ENCODE assay signal across 25 cellular contexts in the genomic region with DNA sequence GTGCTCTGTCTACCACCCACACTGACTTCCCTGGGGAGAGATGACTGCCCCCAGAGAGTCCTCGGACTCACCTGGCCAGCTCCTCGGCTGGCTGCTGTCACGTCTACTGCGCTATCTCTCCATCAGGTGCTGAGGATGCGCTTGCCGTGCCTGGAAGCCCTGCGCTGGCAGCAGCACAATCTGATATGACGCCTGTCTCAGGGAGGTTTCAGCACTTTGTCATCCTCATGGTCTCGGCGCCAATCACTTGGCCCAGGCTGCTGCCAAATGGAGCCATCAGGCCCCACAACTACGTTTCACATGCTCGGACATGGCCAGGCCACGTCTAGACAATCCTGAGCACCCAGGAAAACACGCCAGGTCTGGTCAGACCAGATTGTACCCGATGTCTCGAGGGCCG. TPM values are rescaled to one million over a fixed set of nuclear protein-coding genes. Genes with fewer than 3 reads are reported as not detected.
"Had no signal": no experiment of that assay in that cellular context is flagged by ENCODE, and none has a peak within 500 bp of the region (broad histone marks: within the 10 kb centered on the region; RNA-seq: fewer than 3 reads in every experiment).

No MANE protein-coding gene starts in this region.

- H3K27me3 ChIP-seq: adrenal gland, cardiac muscle cell had no signal

- H3K27ac ChIP-seq: adrenal gland, cardiac muscle cell, psoas muscle, skin epidermis, suprapubic skin had no signal

- ATAC-seq: activated naive CD4-positive, alpha-beta T cell treated with anti-CD3 and anti-CD28 coated beads, Interleukin-2, amount 50 U/mL, for 72 hours; right cardiac atrium; stimulated activated naive CD8-positive, alpha-beta T cell treated with anti-CD3 and anti-CD28 coated beads, Interleukin-15, amount 100 ng/mL, for 72 hours had no signal

- H3K9me3 ChIP-seq: adrenal gland, psoas muscle, suprapubic skin had no signal

- H3K36me3 ChIP-seq: adrenal gland, cardiac muscle cell, suprapubic skin had no signal

- DNase-seq: activated CD4-positive, alpha-beta memory T cell treated with anti-CD3 and anti-CD28 coated beads for 36 hours; activated gamma-delta T cell treated with Interleukin-2 at 50 U/mL for 16 hours; activated T-cell treated with anti-CD3 and anti-CD28 coated beads for 4 hours; adrenal gland; effector memory CD4-positive, alpha-beta T cell; foreskin fibroblast; glutamatergic neuron; hippocampal formation; islet precursor cell; nephron progenitor cell; psoas muscle; right cardiac atrium; stimulated activated CD4-positive, alpha-beta T cell treated with anti-CD3 and anti-CD28 coated beads, Interleukin-15, amount 100 ng/mL, for 24 hours; stimulated activated CD4-positive, alpha-beta T cell treated with anti-CD3 and anti-CD28 coated beads, Interleukin-2, amount 100 ng/mL, for 48 hours; stimulated activated naive CD8-positive, alpha-beta T cell treated with anti-CD3 and anti-CD28 coated beads, Interleukin-15, amount 100 ng/mL, for 72 hours; SW 1271; T-helper 2 cell had no signal

- H3K27ac Mint-ChIP-seq: activated CD4-positive, alpha-beta memory T cell treated with anti-CD3 and anti-CD28 coated beads for 36 hours; activated naive CD4-positive, alpha-beta T cell treated with anti-CD3 and anti-CD28 coated beads, Interleukin-2, amount 50 U/mL, for 72 hours; activated T-helper 1 cell treated with anti-CD3 and anti-CD28 coated beads, Interleukin-12 subunit alpha, Interleukin-12 subunit beta, Interleukin-2, Interleukin-4 antibody, amounts not matched to agents 30 ng/mL and 10 ng/mL and 1 ng/mL, durations not matched to agents 14 hours and 24 hours and 36 hours; mesothelial cell of epicardium; nephron progenitor cell; stimulated activated naive CD8-positive, alpha-beta T cell treated with anti-CD3 and anti-CD28 coated beads, Interleukin-15, amount 100 ng/mL, for 72 hours; type B pancreatic cell had no signal

- H3K36me3 Mint-ChIP-seq: activated CD4-positive, alpha-beta memory T cell treated with anti-CD3 and anti-CD28 coated beads for 36 hours; activated naive CD4-positive, alpha-beta T cell treated with anti-CD3 and anti-CD28 coated beads, Interleukin-2, amount 50 U/mL, for 72 hours; mesothelial cell of epicardium; type B pancreatic cell had no signal

- H3K4me3 ChIP-seq: adrenal gland, cardiac muscle cell, lung, psoas muscle, skin epidermis, suprapubic skin had no signal

- H3K4me1 ChIP-seq: adrenal gland, psoas muscle had no signal

- H3K4me3 Mint-ChIP-seq: activated CD4-positive, alpha-beta memory T cell treated with anti-CD3 and anti-CD28 coated beads for 36 hours; activated T-helper 1 cell treated with anti-CD3 and anti-CD28 coated beads, Interleukin-12 subunit alpha, Interleukin-12 subunit beta, Interleukin-2, Interleukin-4 antibody, amounts not matched to agents 30 ng/mL and 10 ng/mL and 1 ng/mL, durations not matched to agents 14 hours and 24 hours and 36 hours; mesothelial cell of epicardium; nephron progenitor cell; stimulated activated naive CD8-positive, alpha-beta T cell treated with anti-CD3 and anti-CD28 coated beads, Interleukin-15, amount 100 ng/mL, for 72 hours; type B pancreatic cell had no signal

- H3K4me1 Mint-ChIP-seq: stimulated activated naive CD8-positive, alpha-beta T cell treated with anti-CD3 and anti-CD28 coated beads, Interleukin-15, amount 100 ng/mL, for 72 hours had no signal

- H3K9me3 Mint-ChIP-seq: activated CD4-positive, alpha-beta memory T cell treated with anti-CD3 and anti-CD28 coated beads for 36 hours; activated naive CD4-positive, alpha-beta T cell treated with anti-CD3 and anti-CD28 coated beads, Interleukin-2, amount 50 U/mL, for 72 hours; activated T-helper 1 cell treated with anti-CD3 and anti-CD28 coated beads, Interleukin-12 subunit alpha, Interleukin-12 subunit beta, Interleukin-2, Interleukin-4 antibody, amounts not matched to agents 30 ng/mL and 10 ng/mL and 1 ng/mL, durations not matched to agents 14 hours and 24 hours and 36 hours; mesothelial cell of epicardium; nephron progenitor cell; stimulated activated naive CD8-positive, alpha-beta T cell treated with anti-CD3 and anti-CD28 coated beads, Interleukin-15, amount 100 ng/mL, for 72 hours; type B pancreatic cell had no signal

RNA-seq across cellular contexts. Expression of a gene that starts 46.7 kb away (rescaled TPM):
- total RNA-seq: activated CD4-positive, alpha-beta memory T cell treated with anti-CD3 and anti-CD28 coated beads for 36 hours; activated naive CD4-positive, alpha-beta T cell treated with anti-CD3 and anti-CD28 coated beads, Interleukin-2, amount 50 U/mL, for 72 hours; activated T-helper 1 cell treated with anti-CD3 and anti-CD28 coated beads, Interleukin-12 subunit alpha, Interleukin-12 subunit beta, Interleukin-2, Interleukin-4 antibody, amounts not matched to agents 30 ng/mL and 10 ng/mL and 1 ng/mL, durations not matched to agents 14 hours and 24 hours and 36 hours had no signal

RNA-seq across cellular contexts. Expression of a gene that starts 58.4 kb away (rescaled TPM):
- total RNA-seq: activated CD4-positive, alpha-beta memory T cell treated with anti-CD3 and anti-CD28 coated beads for 36 hours; activated naive CD4-positive, alpha-beta T cell treated with anti-CD3 and anti-CD28 coated beads, Interleukin-2, amount 50 U/mL, for 72 hours; activated T-helper 1 cell treated with anti-CD3 and anti-CD28 coated beads, Interleukin-12 subunit alpha, Interleukin-12 subunit beta, Interleukin-2, Interleukin-4 antibody, amounts not matched to agents 30 ng/mL and 10 ng/mL and 1 ng/mL, durations not matched to agents 14 hours and 24 hours and 36 hours had no signal
